ENCODE assay signal across 32 cellular contexts in genomic region chr21:33313183-33313582, GRCh38.
"Had no signal": no experiment of that assay in that cellular context is flagged by ENCODE, and none has a peak within 500 bp of the region (broad histone marks: within the 10 kb centered on the region; RNA-seq: fewer than 3 reads in every experiment).

No MANE protein-coding gene starts in this region.

- H3K4me1 Mint-ChIP-seq: activated CD4-positive, alpha-beta T cell treated with anti-CD3 and anti-CD28 coated beads, Interleukin-2, amount 10 ng/mL, durations not matched to agents 24 days and 14 days; neural progenitor cell had no signal

- H3K9ac ChIP-seq: neural progenitor cell, parathyroid adenoma had no signal

- H3K36me3 ChIP-seq: ascending aorta, cardiac muscle cell, colonic mucosa, esophagus squamous epithelium, heart right ventricle, neural progenitor cell, right atrium auricular region, tibial nerve, WERI-Rb-1 had no signal

- H3K4me3 ChIP-seq: ascending aorta, cardiac muscle cell, colonic mucosa, esophagus squamous epithelium, heart right ventricle, neural progenitor cell, right atrium auricular region, smooth muscle cell, tibial nerve had no signal

- H3K4me1 ChIP-seq: ascending aorta, colonic mucosa, esophagus squamous epithelium, parathyroid adenoma, right atrium auricular region had no signal

- H3K36me3 Mint-ChIP-seq: activated CD4-positive, alpha-beta memory T cell treated with anti-CD3 and anti-CD28 coated beads for 36 hours; activated naive CD8-positive, alpha-beta T cell treated with anti-CD3 and anti-CD28 coated beads, Interleukin-2, amount 10 ng/mL, durations not matched to agents 7 days and 5 days; brain had no signal

- H3K9me3 ChIP-seq: ascending aorta, colonic mucosa, esophagus squamous epithelium, right atrium auricular region had no signal

- H3K27ac Mint-ChIP-seq: activated CD4-positive, alpha-beta memory T cell treated with anti-CD3 and anti-CD28 coated beads for 36 hours; activated CD4-positive, alpha-beta T cell treated with anti-CD3 and anti-CD28 coated beads, Interleukin-2, amount 10 ng/mL, durations not matched to agents 24 days and 14 days; activated naive CD4-positive, alpha-beta T cell treated with anti-CD3 and anti-CD28 coated beads for 36 hours; activated naive CD8-positive, alpha-beta T cell treated with anti-CD3 and anti-CD28 coated beads, Interleukin-2, amount 10 ng/mL, durations not matched to agents 7 days and 5 days; activated T-helper 1 cell treated with anti-CD3 and anti-CD28 coated beads, Interleukin-12 subunit alpha, Interleukin-12 subunit beta, Interleukin-2, Interleukin-4 antibody, amounts not matched to agents 30 ng/mL and 10 ng/mL and 1 ng/mL, durations not matched to agents 14 hours and 24 hours and 36 hours; brain; naive thymus-derived CD8-positive, alpha-beta T cell; neural progenitor cell had no signal

- H3K79me2 ChIP-seq: parathyroid adenoma had no signal

- H3K27me3 ChIP-seq: ascending aorta, colonic mucosa, esophagus squamous epithelium, heart right ventricle, neural progenitor cell, right atrium auricular region, tibial nerve had no signal

- DNase-seq: activated CD4-positive, alpha-beta memory T cell treated with anti-CD3 and anti-CD28 coated beads for 36 hours; activated CD8-positive, alpha-beta memory T cell treated with anti-CD3 and anti-CD28 coated beads, Interleukin-2, amount 50 U/mL, for 4 hours; activated effector memory CD4-positive, alpha-beta T cell treated with anti-CD3 and anti-CD28 coated beads, Interleukin-2, amount 50 U/mL, for 16 hours; activated naive CD4-positive, alpha-beta T cell treated with anti-CD3 and anti-CD28 coated beads for 36 hours; activated naive CD8-positive, alpha-beta T cell treated with anti-CD3 and anti-CD28 coated beads, Interleukin-2, amount 10 ng/mL, durations not matched to agents 7 days and 5 days; activated T-cell treated with anti-CD3 and anti-CD28 coated beads, Interleukin-2, amount 50 U/mL, for 1 hour; cerebellar nuclear complex; colonic mucosa; effector CD8-positive, alpha-beta T cell; esophagus squamous epithelium; foreskin melanocyte; heart right ventricle; midbrain; naive thymus-derived CD8-positive, alpha-beta T cell; occipital lobe; stimulated activated CD4-positive, alpha-beta T cell treated with anti-CD3 and anti-CD28 coated beads, Interleukin-1b, Interleukin-23, amount 100 ng/mL, for 48 hours; stimulated activated CD4-positive, alpha-beta T cell treated with anti-CD3 and anti-CD28 coated beads, Interleukin-4, amount 100 ng/mL, for 4 hours; stimulated activated naive CD4-positive, alpha-beta T cell treated with Interleukin-2 at 50 U/mL for 16 hours; WERI-Rb-1 had no signal

- FAIRE-seq: endometrium had no signal

- H2AFZ ChIP-seq: neural progenitor cell, parathyroid adenoma had no signal

- H3K27me3 Mint-ChIP-seq: activated CD4-positive, alpha-beta memory T cell treated with anti-CD3 and anti-CD28 coated beads for 36 hours had no signal

- ATAC-seq: activated CD4-positive, CD25-positive, alpha-beta regulatory T cell treated with anti-CD3 and anti-CD28 coated beads, Interleukin-2, amount 50 U/mL, for 24 hours; heart right ventricle; naive thymus-derived CD8-positive, alpha-beta T cell had no signal

- H3K4me2 ChIP-seq: neural progenitor cell had no signal

- H3K4me3 Mint-ChIP-seq: activated CD4-positive, alpha-beta memory T cell treated with anti-CD3 and anti-CD28 coated beads for 36 hours; activated CD4-positive, alpha-beta T cell treated with anti-CD3 and anti-CD28 coated beads, Interleukin-2, amount 10 ng/mL, durations not matched to agents 24 days and 14 days; activated naive CD4-positive, alpha-beta T cell treated with anti-CD3 and anti-CD28 coated beads for 36 hours; activated naive CD8-positive, alpha-beta T cell treated with anti-CD3 and anti-CD28 coated beads, Interleukin-2, amount 10 ng/mL, durations not matched to agents 7 days and 5 days; activated T-helper 1 cell treated with anti-CD3 and anti-CD28 coated beads, Interleukin-12 subunit alpha, Interleukin-12 subunit beta, Interleukin-2, Interleukin-4 antibody, amounts not matched to agents 30 ng/mL and 10 ng/mL and 1 ng/mL, durations not matched to agents 14 hours and 24 hours and 36 hours; brain; naive thymus-derived CD8-positive, alpha-beta T cell; neural progenitor cell had no signal

- H3K27ac ChIP-seq: ascending aorta, cardiac muscle cell, colonic mucosa, epithelial cell of prostate, esophagus squamous epithelium, parathyroid adenoma, right atrium auricular region, tibial nerve, WERI-Rb-1 had no signal
